13 cellular contexts compared by ENCODE assay signal in the genomic region with DNA sequence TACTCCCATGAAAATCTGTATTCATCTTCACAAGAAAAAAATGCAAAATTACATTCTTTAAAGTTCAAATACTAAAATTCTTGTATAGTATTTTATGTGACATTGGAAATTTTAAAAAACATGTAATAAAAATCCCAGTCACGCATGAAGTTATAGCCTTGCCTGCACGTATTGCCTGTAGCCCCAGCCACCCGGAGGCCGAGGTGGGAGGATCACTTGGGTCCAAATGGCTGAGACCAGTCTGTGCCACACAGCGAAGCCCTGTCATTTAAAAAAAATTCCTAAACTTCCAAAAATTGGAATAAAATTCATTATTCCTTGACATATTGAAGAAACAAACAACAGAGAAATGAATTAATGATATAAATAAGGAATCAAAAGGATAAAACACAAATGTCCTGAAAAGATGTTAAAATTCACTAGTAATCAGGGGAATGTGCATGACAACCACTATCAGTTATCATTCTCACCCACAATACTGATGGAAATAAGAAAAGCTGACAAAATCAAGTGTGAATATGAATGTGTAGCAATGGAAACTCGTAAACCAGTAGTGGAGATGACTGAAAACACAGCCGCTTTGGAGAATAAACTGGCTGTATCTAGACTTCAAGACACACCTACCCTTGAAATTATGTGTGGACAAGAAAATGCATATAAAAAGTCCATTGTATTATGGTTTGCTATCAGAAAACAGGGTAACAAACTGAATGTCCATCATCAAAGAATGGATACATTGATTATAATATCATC. TPM values are rescaled to one million over a fixed set of nuclear protein-coding genes. Genes with fewer than 3 reads are reported as not detected.
DNase-seq lines count a peak whose midpoint lies in the region; ATAC-seq and TF ChIP-seq lines count a peak whose summit lies in the region.
"Had no signal": no experiment of that assay in that cellular context is flagged by ENCODE, and none has a peak within 500 bp of the region (broad histone marks: within the 10 kb centered on the region; RNA-seq: fewer than 3 reads in every experiment).

No MANE protein-coding gene starts in this region.

- no peak for TF ChIP-seq CTCF in GM12865 (IDR thresholded peaks at IDR 0.05; ENCODE audit: insufficient read depth, low read depth, low read length, missing control alignments)
- no peak for TF ChIP-seq CTCF in parathyroid adenoma (IDR thresholded peaks at IDR 0.05)

- peak overlapping the region; percentile 89 to 99 (median 93) for H3K27ac Mint-ChIP-seq in CD4-positive, CD25-positive, alpha-beta regulatory T cell
- H3K27ac Mint-ChIP-seq in activated naive CD4-positive, alpha-beta T cell treated with anti-CD3 and anti-CD28 coated beads, Interleukin-2, amount 50 U/mL, for 72 hours, result peak overlapping the region; percentile 94

- peaks cover 81% of the 10 kb centered on the region for H3K4me1 ChIP-seq in CD4-positive, CD25-positive, alpha-beta regulatory T cell (ENCODE audit: control insufficient read depth, insufficient read depth, low read length, poor library complexity, severe bottlenecking)
- no peaks in the 10 kb centered on the region for H3K4me1 ChIP-seq in parathyroid adenoma

- no peaks in the 10 kb centered on the region for H3K79me2 ChIP-seq in parathyroid adenoma

- DNase-seq in CD4-positive, CD25-positive, alpha-beta regulatory T cell, result peak in 1 of 3 donors; percentile 36
- DNase-seq in GM12865 (ENCODE audit: low read depth) (peak; percentile 26), LoVo (ENCODE audit: low spot score) (no peak)
- no peak for DNase-seq in activated naive CD4-positive, alpha-beta T cell treated with anti-CD3 and anti-CD28 coated beads, Interleukin-2, amount 50 U/mL, for 72 hours (ENCODE audit: low spot score in 2 of 2)
- DNase-seq in stimulated activated CD4-positive, alpha-beta T cell treated with anti-CD3 and anti-CD28 coated beads, Interleukin-12 subunit alpha, Interleukin-12 subunit beta, amount 100 ng/mL, for 4 hours, result no peak
- DNase-seq: brain microvascular endothelial cell, DMS 273 treated with DMSO at 0.1 percent for 48 hours, NCI-H1417, SW 1271 had no signal

- no peak overlapping the region for H3K4me2 ChIP-seq in parathyroid adenoma (ENCODE audit: low read length)
- H3K4me2 ChIP-seq: smooth muscle cell had no signal

- H3K9me3 ChIP-seq in CD4-positive, CD25-positive, alpha-beta regulatory T cell (ENCODE audit: control insufficient read depth in 2 of 2, low read length in 2 of 2), result no peaks in the 10 kb centered on the region
- H3K9me3 ChIP-seq in parathyroid adenoma (ENCODE audit: control insufficient read depth, low read length), result no peaks in the 10 kb centered on the region

- no peaks in the 10 kb centered on the region for H3K27me3 ChIP-seq in CD4-positive, CD25-positive, alpha-beta regulatory T cell (ENCODE audit: control insufficient read depth, insufficient read depth, low read length)
- H3K27me3 ChIP-seq in parathyroid adenoma (ENCODE audit: control insufficient read depth, insufficient read depth, low read length), result no peaks in the 10 kb centered on the region
- H3K27me3 ChIP-seq: brain microvascular endothelial cell had no signal

- no peaks in the 10 kb centered on the region for H3K27me3 Mint-ChIP-seq in CD4-positive, CD25-positive, alpha-beta regulatory T cell

- peaks cover 14% of the 10 kb centered on the region for H3K36me3 ChIP-seq in CD4-positive, CD25-positive, alpha-beta regulatory T cell (ENCODE audit: control insufficient read depth, insufficient read depth, low read length)
- H3K36me3 ChIP-seq in parathyroid adenoma (ENCODE audit: control insufficient read depth, insufficient read depth, low read length), result no peaks in the 10 kb centered on the region

- H3K27ac ChIP-seq in CD4-positive, CD25-positive, alpha-beta regulatory T cell (ENCODE audit: insufficient read depth, low read length, poor library complexity, severe bottlenecking), result peak overlapping the region; percentile 97
- H3K27ac ChIP-seq in parathyroid adenoma, result no peak overlapping the region
- H3K27ac ChIP-seq: brain microvascular endothelial cell had no signal

- H3K4me1 Mint-ChIP-seq in CD4-positive, CD25-positive, alpha-beta regulatory T cell, result peaks cover 28 to 80% (median 60%) of the 10 kb centered on the region in 4 donors

- peaks cover 32% of the 10 kb centered on the region for H3K36me3 Mint-ChIP-seq in CD4-positive, CD25-positive, alpha-beta regulatory T cell
- H3K36me3 Mint-ChIP-seq in activated naive CD4-positive, alpha-beta T cell treated with anti-CD3 and anti-CD28 coated beads, Interleukin-2, amount 50 U/mL, for 72 hours, result peaks cover 14 to 25% of the 10 kb centered on the region in 2 donors

- no peak for ATAC-seq in CD4-positive, CD25-positive, alpha-beta regulatory T cell (ENCODE audit: low read depth in 2 of 2)
- ATAC-seq in activated naive CD4-positive, alpha-beta T cell treated with anti-CD3 and anti-CD28 coated beads, Interleukin-2, amount 50 U/mL, for 72 hours, result peak; percentile 36 to 51
- ATAC-seq in GM21786 (IDR thresholded peaks at IDR 0.05; ENCODE audit: unreplicated experiment), result no peak

- H3K9ac ChIP-seq in parathyroid adenoma, result no peak overlapping the region

- no peaks in the 10 kb centered on the region for H3K9me3 Mint-ChIP-seq in CD4-positive, CD25-positive, alpha-beta regulatory T cell
- H3K9me3 Mint-ChIP-seq in activated naive CD4-positive, alpha-beta T cell treated with anti-CD3 and anti-CD28 coated beads, Interleukin-2, amount 50 U/mL, for 72 hours, result no peaks in the 10 kb centered on the region

- H2AFZ ChIP-seq in parathyroid adenoma, result no peak overlapping the region

- H3K4me3 ChIP-seq in CD4-positive, CD25-positive, alpha-beta regulatory T cell (ENCODE audit: low read depth, low read length), result peak overlapping the region; percentile 96
- H3K4me3 ChIP-seq in GM12865 (ENCODE audit: low read depth, low read length) (peak overlapping the region; percentile 65), parathyroid adenoma (ENCODE audit: low read depth, low read length) (peak overlapping the region; percentile 5)
- H3K4me3 ChIP-seq: smooth muscle cell had no signal

- H3K4me3 Mint-ChIP-seq in CD4-positive, CD25-positive, alpha-beta regulatory T cell, result peak overlapping the region; percentile 88 to 100 (median 95)

RNA-seq across cellular contexts. Expression of gene CARD8, which starts 7.5 kb away (rescaled TPM):
- total RNA-seq in CD4-positive, CD25-positive, alpha-beta regulatory T cell, result 179 TPM
- polyA plus RNA-seq in CD4-positive, CD25-positive, alpha-beta regulatory T cell, result 100 to 1,000 TPM in 1 of 4 donors, 10 to 100 TPM in 3; 85.9 to 107 (median 91.7) TPM
- total RNA-seq in activated naive CD4-positive, alpha-beta T cell treated with anti-CD3 and anti-CD28 coated beads, Interleukin-2, amount 50 U/mL, for 72 hours, result 100 to 1,000 TPM in 1 of 2 donors, 10 to 100 TPM in 1; 99.5 to 147 TPM

RNA-seq across cellular contexts. Expression of gene ZNF114, which starts 21.6 kb away (rescaled TPM):
- not detected for total RNA-seq in CD4-positive, CD25-positive, alpha-beta regulatory T cell
- not detected for polyA plus RNA-seq in CD4-positive, CD25-positive, alpha-beta regulatory T cell
- under 1 TPM in 1 of 2 donors, not detected in 1; 0.31 TPM for total RNA-seq in activated naive CD4-positive, alpha-beta T cell treated with anti-CD3 and anti-CD28 coated beads, Interleukin-2, amount 50 U/mL, for 72 hours
- total RNA-seq: myocyte had no signal

Comparison
In these comparisons a context has a peak if more than half of its experiments do, and no peak if none do; other contexts are left out.
1. ATAC-seq: peak in activated naive CD4-positive, alpha-beta T cell treated with anti-CD3 and anti-CD28 coated beads, Interleukin-2, amount 50 U/mL, for 72 hours (2 of 2); none in CD4-positive, CD25-positive, alpha-beta regulatory T cell (0 of 2) and GM21786 (single experiment).
2. H3K4me3 ChIP-seq: peak in every context shown above with its lines; median percentile 96 in CD4-positive, CD25-positive, alpha-beta regulatory T cell; 65 in GM12865; 5 in parathyroid adenoma.